ENCODE assay signal across 14 cellular contexts in genomic region chr18:62710417-62710816, GRCh38. TPM values are rescaled to one million over a fixed set of nuclear protein-coding genes. Genes with fewer than 3 reads are reported as not detected.
A peak's percentile ranks its signal among the peaks of the same experiment; 100 is the strongest.
DNase-seq lines count a peak whose midpoint lies in the region; ATAC-seq and TF ChIP-seq lines count a peak whose summit lies in the region.
"Had no signal": no experiment of that assay in that cellular context is flagged by ENCODE, and none has a peak within 500 bp of the region (broad histone marks: within the 10 kb centered on the region; RNA-seq: fewer than 3 reads in every experiment).

No MANE protein-coding gene starts in this region.

- peak overlapping the region; percentile 5 for H3K27ac ChIP-seq in caudate nucleus (ENCODE audit: low read depth, low read length)
- H3K27ac ChIP-seq: esophagus squamous epithelium, Peyer's patch had no signal

- H3K4me1 Mint-ChIP-seq in activated CD8-positive, alpha-beta memory T cell treated with anti-CD3 and anti-CD28 coated beads, Interleukin-2, amount 10 ng/mL, durations not matched to agents 7 days and 5 days: peaks cover 7% of the 10 kb centered on the region
- H3K4me1 Mint-ChIP-seq in type B pancreatic cell (ENCODE audit: unreplicated experiment): peaks cover 7% of the 10 kb centered on the region

- no peak for ATAC-seq in activated CD8-positive, alpha-beta memory T cell treated with anti-CD3 and anti-CD28 coated beads, Interleukin-2, amount 10 ng/mL, durations not matched to agents 7 days and 5 days
- ATAC-seq: stimulated activated effector memory CD8-positive, alpha-beta T cell treated with anti-CD3 and anti-CD28 coated beads, Interleukin-12 subunit alpha, Interleukin-12 subunit beta, amount 100 ng/mL, for 72 hours had no signal

- H3K27me3 Mint-ChIP-seq in activated CD8-positive, alpha-beta memory T cell treated with anti-CD3 and anti-CD28 coated beads, Interleukin-2, amount 10 ng/mL, durations not matched to agents 7 days and 5 days: peaks cover 13% of the 10 kb centered on the region
- H3K27me3 Mint-ChIP-seq in type B pancreatic cell: no peaks in the 10 kb centered on the region

- no peak overlapping the region for H3K4me2 ChIP-seq in Loucy (ENCODE audit: low read depth, low read length, poor library complexity, severe bottlenecking)

- H4K20me1 ChIP-seq in Loucy (ENCODE audit: insufficient read depth, low read length, poor library complexity, severe bottlenecking): no peaks in the 10 kb centered on the region

- H2AFZ ChIP-seq in Loucy (ENCODE audit: low read length): no peak overlapping the region

- H3K9me2 ChIP-seq in Loucy (replicated peaks; ENCODE audit: low read depth, low read length): no peaks in the 10 kb centered on the region

- no peak overlapping the region for H3K27ac Mint-ChIP-seq in activated CD8-positive, alpha-beta memory T cell treated with anti-CD3 and anti-CD28 coated beads, Interleukin-2, amount 10 ng/mL, durations not matched to agents 7 days and 5 days
- no peak overlapping the region for H3K27ac Mint-ChIP-seq in type B pancreatic cell
- H3K27ac Mint-ChIP-seq: activated naive CD8-positive, alpha-beta T cell; stimulated activated effector memory CD8-positive, alpha-beta T cell treated with anti-CD3 and anti-CD28 coated beads, Interleukin-12 subunit alpha, Interleukin-12 subunit beta, amount 100 ng/mL, for 72 hours had no signal

- CTCF ChIA-PET in BJ (lab: Yijun Ruan, JAX): interaction anchor here (0.7 to 3.9 kb wide), 5 partner anchors 11 to 268 kb away, joined by 3 to 19 read pairs (median 3); no protein-coding TSS in a partner anchor
- CTCF ChIA-PET in activated CD8-positive, alpha-beta memory T cell treated with anti-CD3 and anti-CD28 coated beads, Interleukin-2, amount 10 ng/mL, durations not matched to agents 7 days and 5 days (lab: Charles Lee): interaction anchor here (0.8 to 1.8 kb wide), 2 partner anchors 246 to 272 kb away, joined by 4 to 6 read pairs; no protein-coding TSS in a partner anchor

- no peaks in the 10 kb centered on the region for H3K9me3 ChIP-seq in Loucy (ENCODE audit: insufficient read depth, low read depth, low read length)
- H3K9me3 ChIP-seq: BE2C, esophagus squamous epithelium, Peyer's patch had no signal

- no peak overlapping the region for H3K9ac ChIP-seq in Loucy (ENCODE audit: low read depth, low read length, poor library complexity, severe bottlenecking)

- H3K4me1 ChIP-seq in Loucy (ENCODE audit: insufficient read depth, low read length, poor library complexity, severe bottlenecking): peaks cover 5% of the 10 kb centered on the region
- H3K4me1 ChIP-seq: BE2C had no signal

- H3K9me3 Mint-ChIP-seq in activated CD8-positive, alpha-beta memory T cell treated with anti-CD3 and anti-CD28 coated beads, Interleukin-2, amount 10 ng/mL, durations not matched to agents 7 days and 5 days (ENCODE audit: low read depth): no peaks in the 10 kb centered on the region
- no peaks in the 10 kb centered on the region for H3K9me3 Mint-ChIP-seq in type B pancreatic cell
- H3K9me3 Mint-ChIP-seq: stimulated activated effector memory CD8-positive, alpha-beta T cell treated with anti-CD3 and anti-CD28 coated beads, Interleukin-12 subunit alpha, Interleukin-12 subunit beta, amount 100 ng/mL, for 72 hours had no signal

- H3K4me3 ChIP-seq in BJ (ENCODE audit: low read depth, low read length): no peak overlapping the region
- no peak overlapping the region for H3K4me3 ChIP-seq in Loucy (ENCODE audit: low read length, poor library complexity, severe bottlenecking)
- H3K4me3 ChIP-seq: esophagus squamous epithelium, Peyer's patch had no signal

- peaks cover 2% of the 10 kb centered on the region; the same call in 1 of the 2 replicates for H3K27me3 ChIP-seq in BJ (ENCODE audit: control insufficient read depth, insufficient read depth, low read length)
- H3K27me3 ChIP-seq in Loucy (ENCODE audit: insufficient read depth, low read length, poor library complexity, severe bottlenecking): no peaks in the 10 kb centered on the region
- H3K27me3 ChIP-seq: BE2C, esophagus squamous epithelium, Peyer's patch had no signal

- TF ChIP-seq CTCF in BJ (IDR thresholded peaks at IDR 0.05; ENCODE audit: insufficient read depth, low read depth, low read length) (0 out of 2 replicates have a peak, but pooled peaks have one; percentile 21), Loucy (conservative IDR thresholded peaks at IDR 0.05; ENCODE audit: low read length) (0 out of 2 replicates have a peak, but pooled peaks have one; percentile 10), type B pancreatic cell (conservative IDR thresholded peaks at IDR 0.05) (no peak)

- POLR2A ChIA-PET in BJ (lab: Charles Lee): interaction anchor here (0.6 kb wide), 1 partner anchor 153 kb away, joined by 3 read pairs; no protein-coding TSS in a partner anchor

- H3K36me3 Mint-ChIP-seq in activated CD8-positive, alpha-beta memory T cell treated with anti-CD3 and anti-CD28 coated beads, Interleukin-2, amount 10 ng/mL, durations not matched to agents 7 days and 5 days: no peaks in the 10 kb centered on the region
- H3K36me3 Mint-ChIP-seq in type B pancreatic cell: no peaks in the 10 kb centered on the region
- H3K36me3 Mint-ChIP-seq: activated naive CD8-positive, alpha-beta T cell; stimulated activated effector memory CD8-positive, alpha-beta T cell treated with anti-CD3 and anti-CD28 coated beads, Interleukin-12 subunit alpha, Interleukin-12 subunit beta, amount 100 ng/mL, for 72 hours had no signal

- DNase-seq in BJ (ENCODE audit: low read depth) (peak; percentile 71), NCI-H2227 treated with DMSO at 0.1 percent for 48 hours (lab: John Stamatoyannopoulos, UW) (peak; percentile 62), caudate nucleus (lab: John Stamatoyannopoulos, UW) (no peak), DMS53 (lab: John Stamatoyannopoulos, UW) (no peak), type B pancreatic cell (ENCODE audit: extremely low spot score, unreplicated experiment) (no peak)
- DNase-seq in stimulated activated CD4-positive, alpha-beta T cell treated with anti-CD3 and anti-CD28 coated beads, Interleukin-4, amount 100 ng/mL, for 1 hour: no peak
- DNase-seq in activated CD8-positive, alpha-beta memory T cell treated with anti-CD3 and anti-CD28 coated beads, Interleukin-2, amount 10 ng/mL, durations not matched to agents 7 days and 5 days: no peak
- DNase-seq: BE2C, esophagus squamous epithelium, Peyer's patch, T1000 had no signal

- no peaks in the 10 kb centered on the region for H3K79me2 ChIP-seq in Loucy (ENCODE audit: insufficient read depth, low read length)

- H3F3A ChIP-seq in Loucy (ENCODE audit: low read depth): no peaks in the 10 kb centered on the region

- H3K36me3 ChIP-seq in BJ (ENCODE audit: control insufficient read depth, insufficient read depth, low read length): no peaks in the 10 kb centered on the region
- H3K36me3 ChIP-seq in Loucy (ENCODE audit: insufficient read depth, low read length): no peaks in the 10 kb centered on the region
- H3K36me3 ChIP-seq: BE2C, esophagus squamous epithelium, Peyer's patch had no signal

- no peak overlapping the region for H3K4me3 Mint-ChIP-seq in activated CD8-positive, alpha-beta memory T cell treated with anti-CD3 and anti-CD28 coated beads, Interleukin-2, amount 10 ng/mL, durations not matched to agents 7 days and 5 days
- no peak overlapping the region for H3K4me3 Mint-ChIP-seq in type B pancreatic cell
- H3K4me3 Mint-ChIP-seq: activated naive CD8-positive, alpha-beta T cell; stimulated activated effector memory CD8-positive, alpha-beta T cell treated with anti-CD3 and anti-CD28 coated beads, Interleukin-12 subunit alpha, Interleukin-12 subunit beta, amount 100 ng/mL, for 72 hours had no signal

RNA-seq across cellular contexts. Expression of gene PHLPP1, which starts 4.9 kb away (rescaled TPM):
- polyA plus RNA-seq in BJ (2011; rRNA removed): 4.0 TPM in 2 replicates
- polyA minus RNA-seq in BJ (2011; rRNA and poly(A)+ RNA removed): 7.8 and 8.7 TPM in 2 replicates
- 10 to 100 TPM in 1 of 2 experiments, 1 to 10 TPM in 1; 9.8 to 18.3 TPM for total RNA-seq in activated CD8-positive, alpha-beta memory T cell treated with anti-CD3 and anti-CD28 coated beads, Interleukin-2, amount 10 ng/mL, durations not matched to agents 7 days and 5 days
- total RNA-seq in type B pancreatic cell (ENCODE audit: low replicate concordance): 28.5 and 29.3 TPM in 2 replicates

Comparison
In these comparisons a context has a peak if more than half of its experiments do, and no peak if none do; other contexts are left out.
1. DNase-seq: peak in BJ (single experiment) and NCI-H2227 treated with DMSO at 0.1 percent for 48 hours (single experiment); none in caudate nucleus (0 of 61), DMS53 (single experiment), stimulated activated CD4-positive, alpha-beta T cell treated with anti-CD3 and anti-CD28 coated beads, Interleukin-4, amount 100 ng/mL, for 1 hour (single experiment), activated CD8-positive, alpha-beta memory T cell treated with anti-CD3 and anti-CD28 coated beads, Interleukin-2, amount 10 ng/mL, durations not matched to agents 7 days and 5 days (single experiment) and type B pancreatic cell (single experiment).